8 cellular contexts compared by ENCODE assay signal in the genomic region with DNA sequence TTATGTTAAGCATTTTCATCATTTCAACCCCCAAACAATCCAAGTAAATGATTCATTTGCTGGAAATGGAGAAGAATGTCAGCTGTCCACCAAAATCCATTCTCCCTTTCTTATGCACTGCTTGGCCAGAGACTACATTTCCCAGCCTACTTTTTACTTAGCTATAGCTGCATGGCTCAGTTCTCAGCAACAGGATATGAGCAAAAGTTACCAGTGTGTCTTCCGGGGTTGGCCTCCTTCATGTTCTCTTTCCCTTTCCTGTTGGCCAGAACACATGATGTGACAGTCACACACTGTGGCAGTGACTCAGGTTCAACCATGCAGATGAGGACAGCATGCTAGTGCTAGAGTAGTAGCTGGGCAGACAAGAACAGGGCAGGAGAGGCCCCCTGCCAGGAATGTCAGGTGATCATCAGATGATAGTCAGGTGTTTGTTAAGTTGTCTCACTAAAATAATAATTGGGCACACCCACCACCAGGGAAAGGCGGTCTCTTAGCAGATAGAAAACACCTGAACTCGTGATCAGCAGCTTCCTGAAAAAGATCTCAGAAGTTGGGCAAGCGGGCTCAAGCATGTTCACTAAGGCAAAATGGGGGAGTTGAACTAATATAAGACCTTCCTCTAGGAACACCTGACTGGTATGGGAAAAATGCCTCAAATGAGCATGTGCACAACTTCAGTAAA. TPM values are rescaled to one million over a fixed set of nuclear protein-coding genes. Genes with fewer than 3 reads are reported as not detected.
DNase-seq lines count a peak whose midpoint lies in the region; ATAC-seq and TF ChIP-seq lines count a peak whose summit lies in the region.

No MANE protein-coding gene starts in this region.

- DNase-seq in T-helper 17 cell: peak; percentile 31 to 58 (median 49)
- peak; percentile 43 to 75 for DNase-seq in ascending aorta (ENCODE audit: low spot score in 2 of 2)
- DNase-seq in trophoblast cell: peak; percentile 38 to 56
- DNase-seq in NCI-H82 treated with DMSO at 0.1 percent for 48 hours (lab: John Stamatoyannopoulos, UW; ENCODE audit: unreplicated experiment): no peak
- DNase-seq in ureter (ENCODE audit: low spot score): no peak
- DNase-seq in NCI-H146 treated with DMSO at 0.1 percent for 48 hours (lab: John Stamatoyannopoulos, UW; ENCODE audit: unreplicated experiment): no peak

- no peak overlapping the region for H3K18ac ChIP-seq in trophoblast cell (ENCODE audit: low read length)

- no peak overlapping the region for H3K4me2 ChIP-seq in trophoblast cell (ENCODE audit: low read length)

- no peak overlapping the region for H4K12ac ChIP-seq in trophoblast cell (ENCODE audit: low read depth, low read length)

- H3K27ac ChIP-seq in ascending aorta (no peak overlapping the region), trophoblast cell (ENCODE audit: low read depth, low read length) (no peak overlapping the region)

- ATAC-seq in GM19035 (IDR thresholded peaks at IDR 0.05; ENCODE audit: unreplicated experiment) (peak; percentile 83), HG03064 (IDR thresholded peaks at IDR 0.05; ENCODE audit: low read depth, unreplicated experiment) (peak; percentile 94), T-helper 17 cell (peak; percentile 99)

- no peak overlapping the region for H2AK5ac ChIP-seq in trophoblast cell (ENCODE audit: low read length)

- H3K27ac Mint-ChIP-seq in T-helper 17 cell: peak overlapping the region; percentile 89

- H3K36me3 ChIP-seq in ascending aorta (no peaks in the 10 kb centered on the region), trophoblast cell (ENCODE audit: control insufficient read depth in 1 of 2, insufficient read depth in 2 of 2, low read length in 2 of 2) (no peaks in the 10 kb centered on the region)

- no peak overlapping the region for H3K23ac ChIP-seq in trophoblast cell (ENCODE audit: low read length)

- H3K79me1 ChIP-seq in trophoblast cell (ENCODE audit: low read length): no peaks in the 10 kb centered on the region

- H2BK5ac ChIP-seq in trophoblast cell (ENCODE audit: low read depth, low read length, poor library complexity): no peak overlapping the region

- H3K4me3 ChIP-seq in ascending aorta: no peak overlapping the region
- H3K4me3 ChIP-seq in trophoblast cell (ENCODE audit: low read depth, low read length): no peak overlapping the region

- H3K9me3 ChIP-seq in T-helper 17 cell (ENCODE audit: control insufficient read depth, low read length, poor library complexity, severe bottlenecking): no peaks in the 10 kb centered on the region
- no peaks in the 10 kb centered on the region for H3K9me3 ChIP-seq in ascending aorta
- H3K9me3 ChIP-seq in trophoblast cell (ENCODE audit: insufficient read depth, low read depth, low read length): peaks cover 2% of the 10 kb centered on the region

- H2AFZ ChIP-seq in trophoblast cell (ENCODE audit: insufficient read depth, low read length, poor library complexity): no peak overlapping the region

- H3K4ac ChIP-seq in trophoblast cell (ENCODE audit: low read depth, low read length): no peak overlapping the region

- no peak overlapping the region for H4K91ac ChIP-seq in trophoblast cell (ENCODE audit: low read depth, low read length)

- WGBS in trophoblast cell (ENCODE audit: extremely low coverage, insufficient coverage, insufficient read length): no CpG with 5 or more reads among the region's 4 CpGs

- no peak overlapping the region for H4K8ac ChIP-seq in trophoblast cell (ENCODE audit: low read depth, low read length)

- peak overlapping the region; percentile 56 for H3K4me3 Mint-ChIP-seq in T-helper 17 cell

- H3K4me1 Mint-ChIP-seq in T-helper 17 cell: peaks cover 17% of the 10 kb centered on the region

- no peak for TF ChIP-seq CTCF in ascending aorta (IDR thresholded peaks at IDR 0.05)

- H3K27me3 Mint-ChIP-seq in T-helper 17 cell: peaks cover 5% of the 10 kb centered on the region

- H3K36me3 Mint-ChIP-seq in T-helper 17 cell (ENCODE audit: low read depth): no peaks in the 10 kb centered on the region

- intact Hi-C loops in ascending aorta (cut with DNase I): no loop called here

- no peaks in the 10 kb centered on the region for H3K27me3 ChIP-seq in ascending aorta
- H3K27me3 ChIP-seq in trophoblast cell (ENCODE audit: insufficient read depth, low read length): no peaks in the 10 kb centered on the region

- H3K79me2 ChIP-seq in trophoblast cell (ENCODE audit: control insufficient read depth, insufficient read depth, low read length, poor library complexity): no peaks in the 10 kb centered on the region

- H3K14ac ChIP-seq in trophoblast cell (ENCODE audit: low read length): no peak overlapping the region

- H2BK120ac ChIP-seq in trophoblast cell (ENCODE audit: insufficient read depth, low read length, poor library complexity): no peak overlapping the region

- no peak overlapping the region for H3K9ac ChIP-seq in trophoblast cell (ENCODE audit: low read length)

- H2BK12ac ChIP-seq in trophoblast cell (ENCODE audit: low read length): no peak overlapping the region

- no peaks in the 10 kb centered on the region for H3K4me1 ChIP-seq in ascending aorta
- H3K4me1 ChIP-seq in trophoblast cell (ENCODE audit: control insufficient read depth in 1 of 2, insufficient read depth in 2 of 2, low read length in 2 of 2): no peaks in the 10 kb centered on the region

RNA-seq across cellular contexts. Expression of gene GPR150, which starts 12.2 kb away (rescaled TPM):
- total RNA-seq in T-helper 17 cell: 1 to 10 TPM; 1.8 to 2.5 TPM
- total RNA-seq in ascending aorta: 9.6 TPM
- polyA plus RNA-seq in trophoblast cell (2013): not detected in 2 replicates
- 0.18 TPM for total RNA-seq in ureter

RNA-seq across cellular contexts. Expression of gene RFESD, which starts 14.4 kb away (rescaled TPM):
- total RNA-seq in T-helper 17 cell: 1 to 10 TPM; 2.8 to 2.9 TPM
- not detected for total RNA-seq in ascending aorta
- 3.5 and 3.6 TPM in 2 replicates for polyA plus RNA-seq in trophoblast cell (2013)
- 4.5 TPM for total RNA-seq in ureter

RNA-seq across cellular contexts. Expression of gene SPATA9, which starts 50.7 kb away (rescaled TPM):
- total RNA-seq in T-helper 17 cell (not detected), ascending aorta (not detected), ureter (1.4 TPM)
- 0.50 and 0.51 TPM in 2 replicates for polyA plus RNA-seq in trophoblast cell (2013)

Comparison
In these comparisons a context has a peak if more than half of its experiments do, and no peak if none do; other contexts are left out.
1. DNase-seq: peak in T-helper 17 cell (3 of 3), ascending aorta (2 of 2) and trophoblast cell (2 of 2); none in NCI-H82 treated with DMSO at 0.1 percent for 48 hours (single experiment), ureter (single experiment) and NCI-H146 treated with DMSO at 0.1 percent for 48 hours (single experiment).
2. Peak in every context shown above with its lines, with median percentiles within 50 percentile points of each other: ATAC-seq.